Comparison of ENCODE assay signal across 1 cellular context in the genomic region with DNA sequence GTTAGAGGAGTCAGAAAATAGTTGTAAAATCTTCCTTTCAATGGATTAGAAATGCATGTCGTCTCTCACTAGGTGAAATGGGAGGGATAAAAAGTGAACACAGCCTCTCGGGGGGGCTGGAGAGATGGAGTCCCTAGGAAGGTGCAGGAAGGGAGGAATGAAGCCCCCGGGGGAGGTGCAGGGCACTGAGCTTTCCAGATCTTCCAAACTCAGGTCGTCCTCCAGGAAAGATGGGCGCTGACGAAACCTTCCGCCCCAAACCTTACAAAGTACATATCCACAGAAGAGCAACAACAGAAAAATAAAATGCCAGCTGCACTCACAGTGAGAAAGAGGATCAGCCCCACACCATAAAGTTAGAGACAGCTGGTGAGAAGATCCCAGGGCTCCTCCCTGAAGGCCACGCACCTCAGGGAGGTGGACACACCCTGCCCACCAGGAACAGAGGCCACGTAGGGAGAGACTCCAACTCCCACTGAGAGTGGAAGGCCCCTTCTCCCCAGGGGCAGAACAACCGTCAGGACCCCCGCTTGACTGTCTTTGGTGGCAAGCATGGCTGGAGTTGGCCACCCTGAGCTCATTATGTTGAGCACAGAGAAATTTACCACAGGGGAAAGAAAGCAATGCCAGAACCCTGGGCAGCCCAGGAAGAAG.
TF ChIP-seq lines count a peak whose summit lies in the region.

No MANE protein-coding gene starts in this region.

TF ChIP-seq in HCT116, 20 proteins besides CTCF, POLR2A, EP300 and RAD21:
- TF ChIP-seq, protein P1, sequence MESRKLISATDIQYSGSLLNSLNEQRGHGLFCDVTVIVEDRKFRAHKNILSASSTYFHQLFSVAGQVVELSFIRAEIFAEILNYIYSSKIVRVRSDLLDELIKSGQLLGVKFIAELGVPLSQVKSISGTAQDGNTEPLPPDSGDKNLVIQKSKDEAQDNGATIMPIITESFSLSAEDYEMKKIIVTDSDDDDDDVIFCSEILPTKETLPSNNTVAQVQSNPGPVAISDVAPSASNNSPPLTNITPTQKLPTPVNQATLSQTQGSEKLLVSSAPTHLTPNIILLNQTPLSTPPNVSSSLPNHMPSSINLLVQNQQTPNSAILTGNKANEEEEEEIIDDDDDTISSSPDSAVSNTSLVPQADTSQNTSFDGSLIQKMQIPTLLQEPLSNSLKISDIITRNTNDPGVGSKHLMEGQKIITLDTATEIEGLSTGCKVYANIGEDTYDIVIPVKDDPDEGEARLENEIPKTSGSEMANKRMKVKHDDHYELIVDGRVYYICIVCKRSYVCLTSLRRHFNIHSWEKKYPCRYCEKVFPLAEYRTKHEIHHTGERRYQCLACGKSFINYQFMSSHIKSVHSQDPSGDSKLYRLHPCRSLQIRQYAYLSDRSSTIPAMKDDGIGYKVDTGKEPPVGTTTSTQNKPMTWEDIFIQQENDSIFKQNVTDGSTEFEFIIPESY (IDR thresholded peaks at IDR 0.05; ENCODE audit: extremely low read depth, insufficient replicate concordance, low read length), result no peak
- TF ChIP-seq FOSL1 (IDR thresholded peaks at IDR 0.05; ENCODE audit: low read depth), result no peak
- TF ChIP-seq SIN3A (IDR thresholded peaks at IDR 0.05; ENCODE audit: low read depth), result no peak
- no peak for TF ChIP-seq YY1 (IDR thresholded peaks at IDR 0.05; ENCODE audit: extremely low read depth, insufficient replicate concordance, low read depth, low read length)
- no peak for TF ChIP-seq ZNF274 (IDR thresholded peaks at IDR 0.05; ENCODE audit: low read depth, low read length)
- no peak for TF ChIP-seq ELF1 (IDR thresholded peaks at IDR 0.05; ENCODE audit: borderline replicate concordance, low read depth)
- TF ChIP-seq, protein P2, sequence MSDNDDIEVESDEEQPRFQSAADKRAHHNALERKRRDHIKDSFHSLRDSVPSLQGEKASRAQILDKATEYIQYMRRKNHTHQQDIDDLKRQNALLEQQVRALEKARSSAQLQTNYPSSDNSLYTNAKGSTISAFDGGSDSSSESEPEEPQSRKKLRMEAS (IDR thresholded peaks at IDR 0.05), result no peak
